In genomic region chr20:20712004-20712473, GRCh38 we compare ENCODE assay signal across 8 cellular contexts. TPM values are rescaled to one million over a fixed set of nuclear protein-coding genes. Genes with fewer than 3 reads are reported as not detected.
A peak's percentile ranks its signal among the peaks of the same experiment; 100 is the strongest.
DNase-seq lines count a peak whose midpoint lies in the region; ATAC-seq and TF ChIP-seq lines count a peak whose summit lies in the region.

No MANE protein-coding gene starts in this region.

- TF ChIP-seq CTCF in epithelial cell of esophagus (IDR thresholded peaks at IDR 0.05; ENCODE audit: insufficient read depth, low read depth, low read length, missing control alignments) (no peak), natural killer cell (IDR thresholded peaks at IDR 0.05) (no peak)

- H3K27me3 Mint-ChIP-seq in natural killer cell (ENCODE audit: low read depth in 2 of 2), result no peaks in the 10 kb centered on the region

- peak overlapping the region; percentile 73 for H3K4me3 ChIP-seq in epithelial cell of esophagus (ENCODE audit: low read length)

- H3K9me3 Mint-ChIP-seq in natural killer cell, result no peaks in the 10 kb centered on the region

- peak; percentile 5 for DNase-seq in activated T-cell treated with anti-CD3 and anti-CD28 coated beads for 1 hour (ENCODE audit: low read depth)
- no peak for DNase-seq in activated T-cell treated with anti-CD3 and anti-CD28 coated beads for 4 hours
- peak; percentile 54 for DNase-seq in SW480 (ENCODE audit: low spot score)
- no peak for DNase-seq in epithelial cell of esophagus (ENCODE audit: low read depth)
- DNase-seq in natural killer cell, result no peak
- DNase-seq in NCI-H1436 treated with DMSO at 0.1 percent for 48 hours (lab: John Stamatoyannopoulos, UW), result no peak

- peaks cover 35% of the 10 kb centered on the region in 2 donors for H3K4me1 Mint-ChIP-seq in natural killer cell

- peak overlapping the region; percentile 81 to 94 for H3K27ac Mint-ChIP-seq in natural killer cell

- intact Hi-C loops in natural killer cell (cut with micrococcal nuclease), result loop anchor here (5.0 to 10.0 kb wide), 3 partner anchors 497 to 660 kb away; partner anchors contain the start of genes CFAP61, CRNKL1 and XRN2

- ATAC-seq in HG03025 (IDR thresholded peaks at IDR 0.05; ENCODE audit: low FRiP score, unreplicated experiment) (peak; percentile 9), natural killer cell (peak in 1 of 3 donors; percentile 1), GM18519 (IDR thresholded peaks at IDR 0.05; ENCODE audit: low FRiP score, unreplicated experiment) (no peak)

- peak overlapping the region; percentile 93 for H3K4me3 Mint-ChIP-seq in natural killer cell

- no peaks in the 10 kb centered on the region for H3K36me3 Mint-ChIP-seq in natural killer cell

RNA-seq across cellular contexts. Expression of gene RALGAPA2, which starts 0.4 kb away (rescaled TPM):
- total RNA-seq in natural killer cell, result 10 to 100 TPM; 26.6 to 33.9 (median 33.1) TPM

Comparison
In these comparisons a context has a peak if more than half of its experiments do, and no peak if none do; other contexts are left out.
1. DNase-seq: peak in activated T-cell treated with anti-CD3 and anti-CD28 coated beads for 1 hour (single experiment) and SW480 (single experiment); none in activated T-cell treated with anti-CD3 and anti-CD28 coated beads for 4 hours (single experiment), epithelial cell of esophagus (single experiment), natural killer cell (single experiment) and NCI-H1436 treated with DMSO at 0.1 percent for 48 hours (single experiment).